ENCODE assay signal across 10 cellular contexts in the genomic region with DNA sequence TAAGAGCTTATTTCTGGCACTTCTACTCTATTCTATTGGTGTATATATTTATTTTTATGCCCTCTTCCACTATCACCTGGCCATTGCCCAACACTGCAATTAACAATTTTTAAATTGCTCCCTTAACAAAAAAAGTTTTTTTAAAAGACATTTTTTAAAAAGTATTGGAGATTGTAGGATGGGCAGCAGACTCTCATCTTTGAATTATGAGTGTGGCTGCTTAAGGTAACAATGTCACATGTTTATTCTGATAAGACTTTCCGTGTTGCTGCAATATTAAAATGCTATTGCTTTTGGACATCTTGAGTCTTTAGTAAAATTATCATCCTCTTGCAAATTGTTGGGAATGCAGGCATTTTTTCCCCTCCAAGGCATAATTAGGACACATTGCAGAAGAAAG. TPM values are rescaled to one million over a fixed set of nuclear protein-coding genes. Genes with fewer than 3 reads are reported as not detected.
"Had no signal": no experiment of that assay in that cellular context is flagged by ENCODE, and none has a peak within 500 bp of the region (broad histone marks: within the 10 kb centered on the region; RNA-seq: fewer than 3 reads in every experiment).

No MANE protein-coding gene starts in this region.

- H3K9ac ChIP-seq: KMS-11 had no signal

- DNase-seq: IMR-90, KBM-7, KG1 had no signal

- H3K4me3 ChIP-seq: K562 had no signal

- H3K4me3 Mint-ChIP-seq: IgD-negative memory B cell had no signal

- H3K4me1 Mint-ChIP-seq: IgD-negative memory B cell had no signal

- H3K27ac ChIP-seq: HL-60, KMS-11 had no signal

- ATAC-seq: K562 had no signal

- H3K36me3 Mint-ChIP-seq: IgD-negative memory B cell had no signal

- H3K4me2 ChIP-seq: KMS-11 had no signal

- H3K27ac Mint-ChIP-seq: IgD-negative memory B cell had no signal

- FAIRE-seq: HTR-8/SVneo, K562 had no signal

RNA-seq across cellular contexts. Expression of gene SMOC2, which starts 31.4 kb away (rescaled TPM):
- total RNA-seq: HT-29, HT1080, IMR-90 had no signal
- polyA plus RNA-seq: IgD-negative memory B cell, IMR-90 had no signal
